In genomic region chr20:25018425-25018824, GRCh38 we compare ENCODE assay signal across 18 cellular contexts. TPM values are rescaled to one million over a fixed set of nuclear protein-coding genes. Genes with fewer than 3 reads are reported as not detected.
DNase-seq lines count a peak whose midpoint lies in the region; ATAC-seq and TF ChIP-seq lines count a peak whose summit lies in the region.
"Had no signal": no experiment of that assay in that cellular context is flagged by ENCODE, and none has a peak within 500 bp of the region (broad histone marks: within the 10 kb centered on the region; RNA-seq: fewer than 3 reads in every experiment).

No MANE protein-coding gene starts in this region.

- TF ChIP-seq EP300 in sigmoid colon (IDR thresholded peaks at IDR 0.05): no peak

- ATAC-seq in natural killer cell (no peak), foreskin keratinocyte (no peak)
- ATAC-seq in natural killer cell treated with Interleukin-12 subunit alpha and Interleukin-12 subunit beta and Interleukin-15 and Interleukin-18, amount 100 ng/mL, for 72 hours: no peak
- ATAC-seq: CD8-positive, alpha-beta T cell had no signal

- DNase-seq in natural killer cell (no peak), chondrocyte (ENCODE audit: low spot score) (peak; percentile 19), sigmoid colon (peak; percentile 17), NCI-H748 (lab: John Stamatoyannopoulos, UW; ENCODE audit: unreplicated experiment) (no peak), BE2C (no peak), foreskin keratinocyte (no peak)
- DNase-seq in natural killer cell treated with Interleukin-12 subunit alpha and Interleukin-12 subunit beta and Interleukin-15 and Interleukin-18, amount 100 ng/mL, for 72 hours (ENCODE audit: low spot score): no peak
- DNase-seq: ACHN; CD8-positive, alpha-beta T cell; HFFc6; KG1; MG63; NCI-H1417; NCI-H1930; NCI-H2171; NCI-H446 treated with DMSO at 0.1 percent for 48 hours had no signal

- H3K4me1 ChIP-seq in sigmoid colon (no peaks in the 10 kb centered on the region), BE2C (no peaks in the 10 kb centered on the region), foreskin keratinocyte (peaks cover 7% of the 10 kb centered on the region)
- H3K4me1 ChIP-seq: SJSA1 had no signal

- no peaks in the 10 kb centered on the region for H3K27me3 ChIP-seq in sigmoid colon
- no peaks in the 10 kb centered on the region for H3K27me3 ChIP-seq in BE2C
- no peaks in the 10 kb centered on the region for H3K27me3 ChIP-seq in foreskin keratinocyte
- H3K27me3 ChIP-seq: MG63, SJSA1 had no signal

- no peak overlapping the region for H3K4me3 ChIP-seq in sigmoid colon
- H3K4me3 ChIP-seq in BE2C (ENCODE audit: low read depth, low read length): no peak overlapping the region
- H3K4me3 ChIP-seq: MG63, SJSA1 had no signal

- H3K9me3 ChIP-seq in sigmoid colon: no peaks in the 10 kb centered on the region
- no peaks in the 10 kb centered on the region for H3K9me3 ChIP-seq in BE2C
- H3K9me3 ChIP-seq: MG63, SJSA1 had no signal

- no peaks in the 10 kb centered on the region for H3K9me3 Mint-ChIP-seq in natural killer cell
- H3K9me3 Mint-ChIP-seq in natural killer cell treated with Interleukin-12 subunit alpha and Interleukin-12 subunit beta and Interleukin-15 and Interleukin-18, amount 100 ng/mL, for 72 hours: no peaks in the 10 kb centered on the region
- no peaks in the 10 kb centered on the region for H3K9me3 Mint-ChIP-seq in chondrocyte (ENCODE audit: low read depth)
- H3K9me3 Mint-ChIP-seq: CD8-positive, alpha-beta T cell; HFFc6 had no signal

- H3K27ac Mint-ChIP-seq in natural killer cell (peak overlapping the region; percentile 75 to 85), chondrocyte (ENCODE audit: unreplicated experiment) (no peak overlapping the region)
- peak overlapping the region in 1 of 2 donors; percentile 62 for H3K27ac Mint-ChIP-seq in natural killer cell treated with Interleukin-12 subunit alpha and Interleukin-12 subunit beta and Interleukin-15 and Interleukin-18, amount 100 ng/mL, for 72 hours
- H3K27ac Mint-ChIP-seq: B cell, HFFc6 had no signal

- H3K27me3 Mint-ChIP-seq in natural killer cell (ENCODE audit: low read depth in 2 of 2) (no peaks in the 10 kb centered on the region), chondrocyte (ENCODE audit: low read depth) (no peaks in the 10 kb centered on the region)
- H3K27me3 Mint-ChIP-seq in natural killer cell treated with Interleukin-12 subunit alpha and Interleukin-12 subunit beta and Interleukin-15 and Interleukin-18, amount 100 ng/mL, for 72 hours: no peaks in the 10 kb centered on the region
- H3K27me3 Mint-ChIP-seq: B cell had no signal

- H3K36me3 ChIP-seq in sigmoid colon (peaks cover 8 to 73% (median 29%) of the 10 kb centered on the region in 4 donors), BE2C (no peaks in the 10 kb centered on the region)
- H3K36me3 ChIP-seq: MG63, SJSA1 had no signal

- no peak for TF ChIP-seq POLR2A in sigmoid colon (IDR thresholded peaks at IDR 0.05)

- H3K36me3 Mint-ChIP-seq in natural killer cell: no peaks in the 10 kb centered on the region
- H3K36me3 Mint-ChIP-seq in natural killer cell treated with Interleukin-12 subunit alpha and Interleukin-12 subunit beta and Interleukin-15 and Interleukin-18, amount 100 ng/mL, for 72 hours: no peaks in the 10 kb centered on the region
- H3K36me3 Mint-ChIP-seq in chondrocyte (ENCODE audit: low read depth): no peaks in the 10 kb centered on the region

- WGBS in sigmoid colon, 2 donors: 73 to 90% methylated on average over 2 of the region's 2 CpGs

- intact Hi-C loops in natural killer cell (cut with micrococcal nuclease): no loop called here
- intact Hi-C loops in sigmoid colon (cut with DNase I): no loop called here

- H3K4me1 Mint-ChIP-seq in natural killer cell (peaks cover 32 to 39% of the 10 kb centered on the region in 2 donors), chondrocyte (ENCODE audit: low read depth) (no peaks in the 10 kb centered on the region)
- peaks cover 9 to 23% of the 10 kb centered on the region in 2 donors for H3K4me1 Mint-ChIP-seq in natural killer cell treated with Interleukin-12 subunit alpha and Interleukin-12 subunit beta and Interleukin-15 and Interleukin-18, amount 100 ng/mL, for 72 hours (ENCODE audit: low read depth in 2 of 2)

- no peak overlapping the region for H3K27ac ChIP-seq in sigmoid colon
- H3K27ac ChIP-seq in foreskin keratinocyte: no peak overlapping the region
- H3K27ac ChIP-seq: SJSA1 had no signal

- TF ChIP-seq CTCF in natural killer cell (IDR thresholded peaks at IDR 0.05): no peak
- no peak for TF ChIP-seq CTCF in chondrocyte (IDR thresholded peaks at IDR 0.05)
- no peak for TF ChIP-seq CTCF in sigmoid colon (IDR thresholded peaks at IDR 0.05)
- no peak for TF ChIP-seq CTCF in BE2C (IDR thresholded peaks at IDR 0.05; ENCODE audit: low read depth, low read length)
- TF ChIP-seq CTCF in foreskin keratinocyte (conservative IDR thresholded peaks at IDR 0.05): no peak

- no peak overlapping the region for H3K4me3 Mint-ChIP-seq in natural killer cell
- no peak overlapping the region for H3K4me3 Mint-ChIP-seq in natural killer cell treated with Interleukin-12 subunit alpha and Interleukin-12 subunit beta and Interleukin-15 and Interleukin-18, amount 100 ng/mL, for 72 hours
- no peak overlapping the region for H3K4me3 Mint-ChIP-seq in chondrocyte (ENCODE audit: unreplicated experiment)
- H3K4me3 Mint-ChIP-seq: B cell; CD8-positive, alpha-beta T cell; HFFc6 had no signal

RNA-seq across cellular contexts. Expression of gene APMAP, which starts 25.9 kb away (rescaled TPM):
- total RNA-seq in natural killer cell (100 to 1,000 TPM; 205 to 212 (median 207) TPM), chondrocyte (77.7 to 82.2 TPM (median 79.9 TPM) in 3 replicates), sigmoid colon (10 to 100 TPM; 22.7 to 35.3 (median 28.9) TPM), foreskin keratinocyte (67.8 and 70.8 TPM in 2 replicates)
- total RNA-seq in natural killer cell treated with Interleukin-12 subunit alpha and Interleukin-12 subunit beta and Interleukin-15 and Interleukin-18, amount 100 ng/mL, for 72 hours: 100 to 1,000 TPM; 109 to 206 TPM
- polyA plus RNA-seq in sigmoid colon (10 to 100 TPM in 2 of 3 donors, 1 to 10 TPM in 1; 9.6 to 55.8 (median 25.2) TPM), foreskin keratinocyte (62.4 and 67.2 TPM in 2 replicates)
- 120 TPM for polyA plus RNA-seq in BE2C (2012; ENCODE audit: insufficient read depth, insufficient read length, low read depth)

RNA-seq across cellular contexts. Expression of gene ACSS1, which starts 39.5 kb away (rescaled TPM):
- total RNA-seq in natural killer cell: 10 to 100 TPM; 46.3 to 67.4 (median 57.4) TPM
- 1 to 10 TPM; 5.8 to 7.6 TPM for total RNA-seq in natural killer cell treated with Interleukin-12 subunit alpha and Interleukin-12 subunit beta and Interleukin-15 and Interleukin-18, amount 100 ng/mL, for 72 hours
- 1.5 to 5.5 TPM (median 5.5 TPM) in 3 replicates for total RNA-seq in chondrocyte
- 10 to 100 TPM; 27.1 to 41.0 (median 30.5) TPM for total RNA-seq in sigmoid colon
- polyA plus RNA-seq in sigmoid colon: 10 to 100 TPM; 20.1 to 24.7 (median 21.0) TPM
- polyA plus RNA-seq in BE2C (2012; ENCODE audit: insufficient read depth, insufficient read length, low read depth): not detected
- 4.6 and 4.7 TPM in 2 replicates for total RNA-seq in foreskin keratinocyte
- polyA plus RNA-seq in foreskin keratinocyte: 4.0 and 4.1 TPM in 2 replicates

Comparison
In these comparisons a context has a peak if more than half of its experiments do, and no peak if none do; other contexts are left out.
1. DNase-seq: peak in chondrocyte (single experiment) and sigmoid colon (single experiment); none in natural killer cell (single experiment), natural killer cell treated with Interleukin-12 subunit alpha and Interleukin-12 subunit beta and Interleukin-15 and Interleukin-18, amount 100 ng/mL, for 72 hours (single experiment), NCI-H748 (single experiment), BE2C (single experiment) and foreskin keratinocyte (0 of 2).